13 cellular contexts compared by ENCODE assay signal in genomic region chr5:133423031-133423617, GRCh38.
DNase-seq lines count a peak whose midpoint lies in the region; ATAC-seq, FAIRE-seq and TF ChIP-seq lines count a peak whose summit lies in the region.
"Had no signal": no experiment of that assay in that cellular context is flagged by ENCODE, and none has a peak within 500 bp of the region (broad histone marks: within the 10 kb centered on the region; RNA-seq: fewer than 3 reads in every experiment).

No MANE protein-coding gene starts in this region.

- no peaks in the 10 kb centered on the region for H3K36me3 Mint-ChIP-seq in mesothelial cell of epicardium

- H3K4me1 Mint-ChIP-seq in mesothelial cell of epicardium: peaks cover 29% of the 10 kb centered on the region

- no peak for TF ChIP-seq POLR2A in K562 (conservative IDR thresholded peaks at IDR 0.05)

- in situ Hi-C loops in K562 (cut with MboI): loop anchor here (10.0 kb wide), 1 partner anchor 522 kb away; no protein-coding TSS in a partner anchor

- no peak overlapping the region for H2AFZ ChIP-seq in K562 (ENCODE audit: low read depth, low read length)

- no peak for TF ChIP-seq EP300 in K562 (IDR thresholded peaks at IDR 0.05; ENCODE audit: low read length)

- H3K9me3 ChIP-seq in right atrium auricular region: no peaks in the 10 kb centered on the region
- H3K9me3 ChIP-seq in left ventricle myocardium inferior (replicated peaks): no peaks in the 10 kb centered on the region
- no peaks in the 10 kb centered on the region; the same call in 1 of the 2 replicates for H3K9me3 ChIP-seq in K562 (replicated peaks; ENCODE audit: control insufficient read depth, insufficient read depth, low read depth, low read length)
- H3K9me3 ChIP-seq: pancreas, upper lobe of right lung had no signal

- H3K9ac ChIP-seq in K562 (ENCODE audit: insufficient read depth in 1 of 2, low read depth in 2 of 2, low read length in 2 of 2): peak overlapping the region in 1 of 2 experiments; percentile 61; a peak in 1 of 4 replicates

- no peak; the same call in 2 of the 3 replicates for ATAC-seq in K562

- no peaks in the 10 kb centered on the region for H3K79me2 ChIP-seq in K562 (ENCODE audit: control insufficient read depth, insufficient read depth, low read length)

- peak overlapping the region; percentile 54 for H3K27ac Mint-ChIP-seq in mesothelial cell of epicardium
- H3K27ac Mint-ChIP-seq: CD4-positive, alpha-beta T cell had no signal

- peaks cover 3% of the 10 kb centered on the region for H3K9me3 Mint-ChIP-seq in mesothelial cell of epicardium
- H3K9me3 Mint-ChIP-seq: CD4-positive, alpha-beta T cell had no signal

- H3K27ac ChIP-seq in right atrium auricular region: no peak overlapping the region
- H3K27ac ChIP-seq in left ventricle myocardium inferior (replicated peaks): no peak overlapping the region
- H3K27ac ChIP-seq in K562 (ENCODE audit: extremely low read depth, low read depth, low read length): no peak overlapping the region
- H3K27ac ChIP-seq: cardiac muscle cell, pancreas, upper lobe of right lung had no signal

- POLR2A ChIA-PET in K562 (lab: Yijun Ruan, JAX): interaction anchor here (0.6 to 0.8 kb wide), 2 partner anchors 10 to 146 kb away, joined by 3 read pairs; no protein-coding TSS in a partner anchor

- no peak for TF ChIP-seq CTCF in right atrium auricular region (IDR thresholded peaks at IDR 0.05)
- no peak for TF ChIP-seq CTCF in left ventricle myocardium inferior (IDR thresholded peaks at IDR 0.05; ENCODE audit: borderline replicate concordance)
- TF ChIP-seq CTCF in K562 (IDR thresholded peaks at IDR 0.05 in 2 of 3, conservative IDR thresholded peaks at IDR 0.05 in 1 of 3; ENCODE audit: insufficient read depth in 2 of 3, low read depth in 1 of 3, low read length in 3 of 3): no peak
- TF ChIP-seq CTCF in mesothelial cell of epicardium (IDR thresholded peaks at IDR 0.05; ENCODE audit: unreplicated experiment): no peak

- H3K4me1 ChIP-seq in right atrium auricular region (peaks cover 0 to 5% of the 10 kb centered on the region in 2 donors), left ventricle myocardium inferior (peaks cover 5% of the 10 kb centered on the region), K562 (replicated peaks in 1 of 2; ENCODE audit: control insufficient read depth in 2 of 2, insufficient read depth in 2 of 2, low read length in 2 of 2) (peaks cover 0 to 6% of the 10 kb centered on the region in 2 experiments; a peak in 2 of 5 replicates)
- H3K4me1 ChIP-seq: pancreas, upper lobe of right lung had no signal

- H3K9me1 ChIP-seq in K562 (ENCODE audit: control insufficient read depth, insufficient read depth, low read length): peaks cover 3% of the 10 kb centered on the region

- H3K27me3 Mint-ChIP-seq in mesothelial cell of epicardium (ENCODE audit: low read depth): no peaks in the 10 kb centered on the region
- H3K27me3 Mint-ChIP-seq: CD4-positive, alpha-beta T cell had no signal

- CTCF ChIA-PET in K562 (lab: Yijun Ruan, JAX; ENCODE audit: low intra/inter-chr PET ratio): interaction anchor here (1.0 to 1.5 kb wide), 2 partner anchors 22 to 37 kb away, joined by 3 to 11 read pairs; no protein-coding TSS in a partner anchor

- FAIRE-seq in K562 (lab: Jason Lieb, UNC): no peak
- FAIRE-seq: pancreas had no signal

- no peak overlapping the region for H3K4me3 ChIP-seq in right atrium auricular region
- H3K4me3 ChIP-seq in left ventricle myocardium inferior: no peak overlapping the region
- no peak overlapping the region for H3K4me3 ChIP-seq in K562
- H3K4me3 ChIP-seq: cardiac muscle cell, pancreas, upper lobe of right lung had no signal

- no peak overlapping the region for H3K4me2 ChIP-seq in K562 (ENCODE audit: insufficient read depth, low read length)

- intact Hi-C loops in left ventricle myocardium inferior (cut with micrococcal nuclease) (no loop called here), K562 (cut with micrococcal nuclease) (loop anchor here (1.0 to 5.0 kb wide), 2 partner anchors 37 to 519 kb away; no protein-coding TSS in a partner anchor)

- H3K36me3 ChIP-seq in right atrium auricular region (no peaks in the 10 kb centered on the region), left ventricle myocardium inferior (no peaks in the 10 kb centered on the region), K562 (ENCODE audit: control insufficient read depth, insufficient read depth, low read length) (no peaks in the 10 kb centered on the region)
- H3K36me3 ChIP-seq: cardiac muscle cell, pancreas, upper lobe of right lung had no signal

- 6% methylated on average over 14 of the region's 14 CpGs for WGBS in K562 (ENCODE audit: insufficient coverage, low coverage, missing lambda C conversion rate)

- no peak overlapping the region for H3K4me3 Mint-ChIP-seq in mesothelial cell of epicardium
- H3K4me3 Mint-ChIP-seq: CD4-positive, alpha-beta T cell had no signal

- no TSS peak for BruUV-seq in K562 (replicated peaks; lab: Mats Ljungman, UMichigan)

- TF ChIP-seq RAD21 in K562 (CRISPR knock-in tag; conservative IDR thresholded peaks at IDR 0.05 in 1 of 2, IDR thresholded peaks at IDR 0.05 in 1 of 2): no peak

- peaks cover 13% of the 10 kb centered on the region for H4K20me1 ChIP-seq in K562 (replicated peaks; ENCODE audit: control insufficient read depth, insufficient read depth, low read length)

- no peaks in the 10 kb centered on the region for H3K27me3 ChIP-seq in right atrium auricular region
- peaks cover 44% of the 10 kb centered on the region for H3K27me3 ChIP-seq in left ventricle myocardium inferior (ENCODE audit: low read depth)
- H3K27me3 ChIP-seq in K562 (ENCODE audit: control insufficient read depth in 2 of 2, insufficient read depth in 2 of 2, low read length in 2 of 2): peaks cover 9 to 52% of the 10 kb centered on the region in 2 experiments; a peak in 4 of 5 replicates
- H3K27me3 ChIP-seq: cardiac muscle cell, pancreas, upper lobe of right lung had no signal

- DNase-seq in right atrium auricular region (ENCODE audit: low spot score) (peak; percentile 53), left ventricle myocardium inferior (no peak), K562 (ENCODE audit: extremely low read depth in 1 of 4, low spot score in 3 of 4) (no peak), mesothelial cell of epicardium (ENCODE audit: low spot score in 2 of 2, unreplicated experiment in 2 of 2) (no peak), NCI-H2227 (lab: John Stamatoyannopoulos, UW; ENCODE audit: unreplicated experiment) (no peak), NCI-H82 (lab: John Stamatoyannopoulos, UW) (no peak), CD1c-positive myeloid dendritic cell (ENCODE audit: extremely low spot score) (no peak)
- DNase-seq in effector CD4-positive, alpha-beta T cell: no peak
- DNase-seq: amniotic stem cell had no signal

TF ChIP-seq in K562, 482 proteins besides CTCF, POLR2A, EP300 and RAD21:
- no peak for TF ChIP-seq MYBL2 (IDR thresholded peaks at IDR 0.05; ENCODE audit: low read depth)
- TF ChIP-seq MYBL2 (CRISPR knock-in tag; IDR thresholded peaks at IDR 0.05; ENCODE audit: borderline replicate concordance): 0 out of 2 replicates have a peak, but pooled peaks have one; percentile 31
- TF ChIP-seq DIDO1 (tag; IDR thresholded peaks at IDR 0.05; ENCODE audit: low read depth): no peak
- 0 out of 2 replicates have a peak, but pooled peaks have one; percentile 54 for TF ChIP-seq ATF2 (CRISPR knock-in tag; IDR thresholded peaks at IDR 0.05)
- TF ChIP-seq ELK1 (CRISPR knock-in tag; IDR thresholded peaks at IDR 0.05): 0 out of 2 replicates have a peak, but pooled peaks have one; percentile 37
- TF ChIP-seq BHLHE40 (IDR thresholded peaks at IDR 0.05; ENCODE audit: low read length): no peak
